Comparison of ENCODE assay signal across 18 cellular contexts in genomic region chr18:10067670-10068659, GRCh38.
DNase-seq lines count a peak whose midpoint lies in the region; ATAC-seq and TF ChIP-seq lines count a peak whose summit lies in the region.
"Had no signal": no experiment of that assay in that cellular context is flagged by ENCODE, and none has a peak within 500 bp of the region (broad histone marks: within the 10 kb centered on the region; RNA-seq: fewer than 3 reads in every experiment).

No MANE protein-coding gene starts in this region.

- peak overlapping the region in 3 of 4 donors; percentile 17 to 23 (median 20) for H3K4me3 ChIP-seq in esophagus muscularis mucosa
- no peak overlapping the region for H3K4me3 ChIP-seq in neural progenitor cell
- H3K4me3 ChIP-seq: Peyer's patch had no signal

- intact Hi-C loops in esophagus muscularis mucosa (cut with DNase I) (no loop called here), posterior vena cava (cut with DNase I) (no loop called here)

- H3K9ac ChIP-seq in neural progenitor cell: no peak overlapping the region
- H3K9ac ChIP-seq: SK-N-SH had no signal

- TF ChIP-seq POLR2A in esophagus muscularis mucosa (IDR thresholded peaks at IDR 0.05; ENCODE audit: low read depth): no peak

- no peaks in the 10 kb centered on the region for H3K9me3 ChIP-seq in esophagus muscularis mucosa
- no peaks in the 10 kb centered on the region for H3K9me3 ChIP-seq in neural progenitor cell (ENCODE audit: low read depth)
- H3K9me3 ChIP-seq: Peyer's patch, SK-N-SH had no signal

- peaks cover 3% of the 10 kb centered on the region for H3K36me3 Mint-ChIP-seq in neural progenitor cell

- WGBS in esophagus muscularis mucosa: 55% methylated on average over 17 of the region's 19 CpGs

- peaks cover 14% of the 10 kb centered on the region for H3K9me3 Mint-ChIP-seq in neural progenitor cell
- H3K9me3 Mint-ChIP-seq: CD4-positive, alpha-beta T cell had no signal

- H3K79me2 ChIP-seq in neural progenitor cell (ENCODE audit: low read depth): no peaks in the 10 kb centered on the region

- H4K20me1 ChIP-seq in neural progenitor cell (ENCODE audit: low read depth): no peaks in the 10 kb centered on the region

- H3K27me3 Mint-ChIP-seq in neural progenitor cell (ENCODE audit: insufficient read depth, low read depth): peaks cover 7% of the 10 kb centered on the region
- H3K27me3 Mint-ChIP-seq: B cell had no signal

- H3K4me1 Mint-ChIP-seq in neural progenitor cell: peaks cover 44% of the 10 kb centered on the region
- H3K4me1 Mint-ChIP-seq: B cell had no signal

- TF ChIP-seq CTCF in esophagus muscularis mucosa (IDR thresholded peaks at IDR 0.05) (no peak), neural progenitor cell (IDR thresholded peaks at IDR 0.05) (no peak)

- no peak overlapping the region for H3K4me3 Mint-ChIP-seq in neural progenitor cell
- H3K4me3 Mint-ChIP-seq: B cell; CD4-positive, alpha-beta T cell had no signal

- no peak for TF ChIP-seq EP300 in esophagus muscularis mucosa (IDR thresholded peaks at IDR 0.05)

- H3K4me1 ChIP-seq in esophagus muscularis mucosa (peaks cover 0 to 25% (median 19%) of the 10 kb centered on the region in 4 donors), neural progenitor cell (peaks cover 5% of the 10 kb centered on the region)
- H3K4me1 ChIP-seq: Peyer's patch had no signal

- DNase-seq in RPMI8226 (peak; percentile 41), esophagus muscularis mucosa (ENCODE audit: extremely low spot score) (no peak), neural progenitor cell (ENCODE audit: low spot score) (no peak), posterior vena cava (ENCODE audit: low spot score) (no peak), nucleus accumbens (lab: John Stamatoyannopoulos, UW) (no peak)
- DNase-seq: CD4-positive, alpha-beta T cell; DMS53; KG1; NCI-H1092; NCI-H1694; NCI-H226; NCI-H524 treated with DMSO at 0.1 percent for 48 hours; Peyer's patch; Right ventricle myocardium superior; SK-N-SH had no signal

- no peak overlapping the region for H2AFZ ChIP-seq in neural progenitor cell (replicated peaks)

- no peaks in the 10 kb centered on the region for H3K27me3 ChIP-seq in esophagus muscularis mucosa
- H3K27me3 ChIP-seq in neural progenitor cell: no peaks in the 10 kb centered on the region
- H3K27me3 ChIP-seq: Peyer's patch had no signal

- H3F3A ChIP-seq in neural progenitor cell (ENCODE audit: low read depth): no peaks in the 10 kb centered on the region

- ATAC-seq in GM19324 (IDR thresholded peaks at IDR 0.05; ENCODE audit: low FRiP score, unreplicated experiment): no peak
- ATAC-seq in GM18519 (IDR thresholded peaks at IDR 0.05; ENCODE audit: low FRiP score, unreplicated experiment): no peak

- no peak overlapping the region for H3K4me2 ChIP-seq in neural progenitor cell
- H3K4me2 ChIP-seq: SK-N-SH had no signal

- H3K36me3 ChIP-seq in esophagus muscularis mucosa: no peaks in the 10 kb centered on the region
- no peaks in the 10 kb centered on the region for H3K36me3 ChIP-seq in neural progenitor cell
- H3K36me3 ChIP-seq: Peyer's patch had no signal

- H3K27ac ChIP-seq in esophagus muscularis mucosa (replicated peaks in 1 of 4) (peak overlapping the region; percentile 32 to 48 (median 36)), neural progenitor cell (no peak overlapping the region)
- H3K27ac ChIP-seq: Peyer's patch had no signal

- peak overlapping the region; percentile 88 for H3K27ac Mint-ChIP-seq in neural progenitor cell
- H3K27ac Mint-ChIP-seq: B cell; CD4-positive, alpha-beta T cell had no signal
